ENCODE assay signal across 2 cellular contexts in genomic region chr17:35665662-35666061, GRCh38.
TF ChIP-seq lines count a peak whose summit lies in the region.

No MANE protein-coding gene starts in this region.

TF ChIP-seq in liver, 16 proteins besides CTCF, POLR2A, EP300 and RAD21 (continued from another document):
- TF ChIP-seq REST (IDR thresholded peaks at IDR 0.05), result no peak
- no peak for TF ChIP-seq NR2F2 (IDR thresholded peaks at IDR 0.05)
- TF ChIP-seq TAF1 (conservative IDR thresholded peaks at IDR 0.05), result no peak
- peak; percentile 72 to 87 for TF ChIP-seq HNF4A (conservative IDR thresholded peaks at IDR 0.05)
- TF ChIP-seq ATF3 (IDR thresholded peaks at IDR 0.05), result no peak
- no peak for TF ChIP-seq GABPA (IDR thresholded peaks at IDR 0.05 in 1 of 2, conservative IDR thresholded peaks at IDR 0.05 in 1 of 2)
- no peak for TF ChIP-seq YY1 (IDR thresholded peaks at IDR 0.05)
- TF ChIP-seq MAX (IDR thresholded peaks at IDR 0.05), result no peak
- peak; percentile 4 for TF ChIP-seq HNF4G (IDR thresholded peaks at IDR 0.05)
- no peak for TF ChIP-seq EGR1 (IDR thresholded peaks at IDR 0.05; ENCODE audit: low read depth in 2 of 2)
- TF ChIP-seq RXRA (IDR thresholded peaks at IDR 0.05), result no peak
- no peak for TF ChIP-seq SP1 (IDR thresholded peaks at IDR 0.05)
- no peak for TF ChIP-seq FOXA1 (IDR thresholded peaks at IDR 0.05)
TF ChIP-seq in liver: peak in this region for 2.

TF ChIP-seq in HepG2, 621 proteins besides CTCF, POLR2A, EP300 and RAD21 (continued from another document):
- TF ChIP-seq ZNF570 (CRISPR knock-in tag; IDR thresholded peaks at IDR 0.05; ENCODE audit: borderline replicate concordance) (no peak), ZNF296 (CRISPR knock-in tag; conservative IDR thresholded peaks at IDR 0.05) (no peak)
